In genomic region chr14:102916347-102917055, GRCh38 we compare ENCODE assay signal across 26 cellular contexts. TPM values are rescaled to one million over a fixed set of nuclear protein-coding genes. Genes with fewer than 3 reads are reported as not detected.
DNase-seq lines count a peak whose midpoint lies in the region; ATAC-seq and TF ChIP-seq lines count a peak whose summit lies in the region.
"Had no signal": no experiment of that assay in that cellular context is flagged by ENCODE, and none has a peak within 500 bp of the region (broad histone marks: within the 10 kb centered on the region; RNA-seq: fewer than 3 reads in every experiment).

No MANE protein-coding gene starts in this region.

- no peaks in the 10 kb centered on the region for H3K9me3 ChIP-seq in OCI-LY3 (ENCODE audit: insufficient read depth, low read length)
- H3K9me3 ChIP-seq in mucosa of descending colon, result no peaks in the 10 kb centered on the region
- no peaks in the 10 kb centered on the region for H3K9me3 ChIP-seq in aorta (ENCODE audit: control insufficient read depth, low read length)
- H3K9me3 ChIP-seq: neutrophil had no signal

- H3K36me3 ChIP-seq in OCI-LY3 (replicated peaks; ENCODE audit: low read depth, low read length) (peaks cover 22% of the 10 kb centered on the region), mucosa of descending colon (ENCODE audit: low read depth) (no peaks in the 10 kb centered on the region), aorta (ENCODE audit: control insufficient read depth in 1 of 2, insufficient read depth in 2 of 2, low read length in 1 of 2) (no peaks in the 10 kb centered on the region)
- H3K36me3 ChIP-seq: brain microvascular endothelial cell had no signal

- H3K27ac ChIP-seq in OCI-LY3 (ENCODE audit: low read length) (peak overlapping the region; percentile 74), aorta (ENCODE audit: low read depth in 1 of 2, low read length in 2 of 2) (no peak overlapping the region)
- H3K27ac ChIP-seq: BLaER1 treated with 17β-estradiol and CSF1 and Interleukin-3, amounts not matched to agents 10 nM and 100 nM; brain microvascular endothelial cell; neutrophil had no signal

- WGBS in aorta, 2 donors, result 85 to 87% methylated on average over 18 of the region's 18 CpGs

- DNase-seq in activated naive CD4-positive, alpha-beta T cell treated with anti-CD3 and anti-CD28 coated beads, Interleukin-2, amount 50 U/mL, for 72 hours (ENCODE audit: low spot score in 2 of 2), result no peak
- no peak for DNase-seq in activated naive CD4-positive, alpha-beta T cell (lab: John Stamatoyannopoulos, UW)
- DNase-seq in mucosa of descending colon (no peak), aorta (peak; percentile 20 to 73), DMS79 (lab: John Stamatoyannopoulos, UW) (no peak), MCF 10A (ENCODE audit: unreplicated experiment) (no peak)
- DNase-seq: ACHN; activated CD4-positive, alpha-beta T cell treated with anti-CD3 and anti-CD28 coated beads for 36 hours; brain microvascular endothelial cell; effector CD8-positive, alpha-beta T cell; foreskin melanocyte; hippocampal formation; Kasumi-1; NCI-H1092; NCI-H2029; NCI-H2227 treated with DMSO at 0.1 percent for 48 hours; NCI-H82; OCI-M1; SHP77; stimulated activated CD4-positive, alpha-beta T cell treated with anti-CD3 and anti-CD28 coated beads, Interleukin-4, amount 100 ng/mL, for 1 hour; trophoblast cell had no signal

- H3K4me3 ChIP-seq in OCI-LY3 (ENCODE audit: low read length), result no peak overlapping the region
- H3K4me3 ChIP-seq in mucosa of descending colon, result no peak overlapping the region
- H3K4me3 ChIP-seq in aorta (ENCODE audit: low read length in 2 of 2), result no peak overlapping the region
- H3K4me3 ChIP-seq: BLaER1 treated with 17β-estradiol and CSF1 and Interleukin-3, amounts not matched to agents 10 nM and 100 nM had no signal

- no peak for ATAC-seq in activated naive CD4-positive, alpha-beta T cell treated with anti-CD3 and anti-CD28 coated beads, Interleukin-2, amount 50 U/mL, for 72 hours
- peak; percentile 9 for ATAC-seq in mucosa of descending colon
- ATAC-seq in aorta (ENCODE audit: low FRiP score), result no peak
- no peak for ATAC-seq in GM21381 (IDR thresholded peaks at IDR 0.05; ENCODE audit: unreplicated experiment)
- ATAC-seq: activated CD4-positive, alpha-beta T cell treated with anti-CD3 and anti-CD28 coated beads for 36 hours had no signal

- H3K4me1 Mint-ChIP-seq in MCF 10A (ENCODE audit: insufficient read depth, unreplicated experiment), result no peaks in the 10 kb centered on the region
- H3K4me1 Mint-ChIP-seq: activated CD4-positive, alpha-beta T cell treated with anti-CD3 and anti-CD28 coated beads for 36 hours had no signal

- no peaks in the 10 kb centered on the region for H3K36me3 Mint-ChIP-seq in activated naive CD4-positive, alpha-beta T cell treated with anti-CD3 and anti-CD28 coated beads, Interleukin-2, amount 50 U/mL, for 72 hours
- H3K36me3 Mint-ChIP-seq in MCF 10A (ENCODE audit: insufficient read depth, unreplicated experiment), result peaks cover 5% of the 10 kb centered on the region

- TF ChIP-seq CTCF in OCI-LY3 (IDR thresholded peaks at IDR 0.05; ENCODE audit: low read depth, low read length), result no peak
- no peak for TF ChIP-seq CTCF in mucosa of descending colon (IDR thresholded peaks at IDR 0.05)
- TF ChIP-seq CTCF in MCF 10A (IDR thresholded peaks at IDR 0.05; ENCODE audit: unreplicated experiment), result no peak

- peak overlapping the region; percentile 21; the same call in 1 of the 2 replicates for H3K4me2 ChIP-seq in OCI-LY3 (ENCODE audit: low read length)

- H3K27me3 ChIP-seq in OCI-LY3 (ENCODE audit: low read depth, low read length) (no peaks in the 10 kb centered on the region), aorta (ENCODE audit: control insufficient read depth in 1 of 2, insufficient read depth in 2 of 2, low read length in 1 of 2) (no peaks in the 10 kb centered on the region)
- H3K27me3 ChIP-seq: brain microvascular endothelial cell had no signal

- no peaks in the 10 kb centered on the region for H3K27me3 Mint-ChIP-seq in MCF 10A (ENCODE audit: insufficient read depth, unreplicated experiment)
- H3K27me3 Mint-ChIP-seq: activated CD4-positive, alpha-beta T cell treated with anti-CD3 and anti-CD28 coated beads for 36 hours; stimulated activated naive CD8-positive, alpha-beta T cell treated with anti-CD3 and anti-CD28 coated beads, Interleukin-15, Interleukin-2, amounts not matched to agents 100 ng/mL and 50 ng/mL, for 24 hours had no signal

- H3K4me1 ChIP-seq in OCI-LY3 (ENCODE audit: low read length), result peaks cover 33% of the 10 kb centered on the region
- no peaks in the 10 kb centered on the region for H3K4me1 ChIP-seq in mucosa of descending colon (ENCODE audit: low read depth)
- H3K4me1 ChIP-seq in aorta (ENCODE audit: control insufficient read depth in 1 of 2, insufficient read depth in 2 of 2, low read length in 2 of 2), result no peaks in the 10 kb centered on the region

- H3K9me3 Mint-ChIP-seq in activated naive CD4-positive, alpha-beta T cell treated with anti-CD3 and anti-CD28 coated beads, Interleukin-2, amount 50 U/mL, for 72 hours, result no peaks in the 10 kb centered on the region
- H3K9me3 Mint-ChIP-seq in MCF 10A (ENCODE audit: unreplicated experiment), result no peaks in the 10 kb centered on the region
- H3K9me3 Mint-ChIP-seq: stimulated activated naive CD8-positive, alpha-beta T cell treated with anti-CD3 and anti-CD28 coated beads, Interleukin-15, Interleukin-2, amounts not matched to agents 100 ng/mL and 50 ng/mL, for 24 hours had no signal

- POLR2A ChIA-PET in MCF 10A (lab: Yijun Ruan, JAX), result interaction anchor here (0.5 to 0.7 kb wide), 2 partner anchors 380 to 392 kb away, joined by 4 to 6 read pairs; no protein-coding TSS in a partner anchor

- H3K9ac ChIP-seq in OCI-LY3 (ENCODE audit: low read length), result no peak overlapping the region
- H3K9ac ChIP-seq: BLaER1 treated with 17β-estradiol and CSF1 and Interleukin-3, amounts not matched to agents 10 nM and 100 nM had no signal

- no TSS peak for BruUV-seq in MCF 10A (replicated peaks; lab: Mats Ljungman, UMichigan)

- H3K79me2 ChIP-seq in OCI-LY3 (ENCODE audit: low read length), result no peaks in the 10 kb centered on the region

- CTCF ChIA-PET in MCF 10A (lab: Yijun Ruan, JAX), result no interaction called here

- intact Hi-C loops in mucosa of descending colon (cut with DNase I, micrococcal nuclease), result loop anchor here in 1 of 2 donors (10.0 kb wide), 1 partner anchor 142 kb away; the partner anchor contains the start of gene TRAF3
- intact Hi-C loops in aorta (cut with DNase I), result loop anchor here (2.0 to 10.0 kb wide), 2 partner anchors 146 to 222 kb away; no protein-coding TSS in a partner anchor
- intact Hi-C loops in MCF 10A (cut with micrococcal nuclease), result no loop called here

- H3K27ac Mint-ChIP-seq in activated naive CD4-positive, alpha-beta T cell treated with anti-CD3 and anti-CD28 coated beads, Interleukin-2, amount 50 U/mL, for 72 hours, result peak overlapping the region; percentile 26 to 79
- no peak overlapping the region for H3K27ac Mint-ChIP-seq in MCF 10A (ENCODE audit: low read depth, unreplicated experiment)
- H3K27ac Mint-ChIP-seq: stimulated activated naive CD8-positive, alpha-beta T cell treated with anti-CD3 and anti-CD28 coated beads, Interleukin-15, Interleukin-2, amounts not matched to agents 100 ng/mL and 50 ng/mL, for 24 hours had no signal

- peaks cover 5% of the 10 kb centered on the region; the same call in 1 of the 2 replicates for H4K20me1 ChIP-seq in OCI-LY3 (ENCODE audit: insufficient read depth, low read length)

- H3K4me3 Mint-ChIP-seq in MCF 10A (ENCODE audit: unreplicated experiment), result no peak overlapping the region
- H3K4me3 Mint-ChIP-seq: activated CD4-positive, alpha-beta T cell treated with anti-CD3 and anti-CD28 coated beads for 36 hours; stimulated activated naive CD8-positive, alpha-beta T cell treated with anti-CD3 and anti-CD28 coated beads, Interleukin-15, Interleukin-2, amounts not matched to agents 100 ng/mL and 50 ng/mL, for 24 hours had no signal

- H2AFZ ChIP-seq in OCI-LY3 (ENCODE audit: low read depth, low read length), result no peak overlapping the region

RNA-seq across cellular contexts. Expression of gene AMN, which starts 6.0 kb away (rescaled TPM):
- under 1 TPM; 0.30 to 0.49 TPM for total RNA-seq in activated naive CD4-positive, alpha-beta T cell treated with anti-CD3 and anti-CD28 coated beads, Interleukin-2, amount 50 U/mL, for 72 hours
- 100 to 1,000 TPM; 128 to 486 (median 198) TPM for total RNA-seq in mucosa of descending colon
- under 1 TPM; 0.16 to 0.48 TPM for total RNA-seq in aorta
- polyA plus RNA-seq in aorta, result 1 to 10 TPM in 1 of 2 donors, under 1 TPM in 1; 0.20 to 8.8 TPM
- total RNA-seq in MCF 10A (2022), result 0.29 TPM in 1 of 2 replicates, not detected in the other

Comparison
In these comparisons a context has a peak if more than half of its experiments do, and no peak if none do; other contexts are left out.
1. DNase-seq: peak in aorta (2 of 2); none in activated naive CD4-positive, alpha-beta T cell treated with anti-CD3 and anti-CD28 coated beads, Interleukin-2, amount 50 U/mL, for 72 hours (0 of 2), activated naive CD4-positive, alpha-beta T cell (0 of 4), mucosa of descending colon (0 of 3), DMS79 (single experiment) and MCF 10A (single experiment).
2. RNA of gene AMN, which starts 6.0 kb away (total RNA-seq): 128 to 486 TPM in mucosa of descending colon; 0.30 to 0.49 TPM in activated naive CD4-positive, alpha-beta T cell treated with anti-CD3 and anti-CD28 coated beads, Interleukin-2, amount 50 U/mL, for 72 hours, 0.16 to 0.48 TPM in aorta and 0.29 TPM in MCF 10A; every median in the first group is over 10 times any median in the second.